In genomic region chr12:3045989-3046388, GRCh38 we compare ENCODE assay signal across 19 cellular contexts. TPM values are rescaled to one million over a fixed set of nuclear protein-coding genes. Genes with fewer than 3 reads are reported as not detected.
"Had no signal": no experiment of that assay in that cellular context is flagged by ENCODE, and none has a peak within 500 bp of the region (broad histone marks: within the 10 kb centered on the region; RNA-seq: fewer than 3 reads in every experiment).

No MANE protein-coding gene starts in this region.

- H3K4me3 ChIP-seq: gastroesophageal sphincter, lung, prostate gland, tibial nerve had no signal

- H3K27ac ChIP-seq: gastroesophageal sphincter, prostate gland, tibial nerve had no signal

- H3K4me1 ChIP-seq: gastroesophageal sphincter, prostate gland had no signal

- H3K36me3 ChIP-seq: prostate gland, tibial nerve had no signal

- H3K27me3 ChIP-seq: tibial nerve had no signal

- ATAC-seq: activated CD4-positive, CD25-positive, alpha-beta regulatory T cell treated with anti-CD3 and anti-CD28 coated beads, Interleukin-2, amount 50 U/mL, for 24 hours; activated CD8-positive, alpha-beta T cell treated with anti-CD3 and anti-CD28 coated beads, Interleukin-2, amount 10 ng/mL, durations not matched to agents 7 days and 5 days; activated T-cell treated with anti-CD3 and anti-CD28 coated beads, Interleukin-2, amount 50 U/mL, for 72 hours; gastroesophageal sphincter; left colon; stimulated activated naive CD8-positive, alpha-beta T cell treated with anti-CD3 and anti-CD28 coated beads, Interleukin-15, Interleukin-2, amounts not matched to agents 100 U/mL and 50 U/mL, for 24 hours had no signal

- DNase-seq: activated CD4-positive, alpha-beta T cell treated with anti-CD3 and anti-CD28 coated beads, Interleukin-2, amount 10 ng/mL, durations not matched to agents 7 days and 5 days; activated CD8-positive, alpha-beta memory T cell treated with anti-CD3 and anti-CD28 coated beads, Interleukin-2, amount 50 U/mL, for 4 hours; activated CD8-positive, alpha-beta T cell treated with anti-CD3 and anti-CD28 coated beads, Interleukin-2, amount 10 ng/mL, durations not matched to agents 7 days and 5 days; activated gamma-delta T cell treated with Interleukin-2 at 50 U/mL for 16 hours; activated T-cell treated with anti-CD3 and anti-CD28 coated beads, Interleukin-2, amount 50 U/mL, for 72 hours; effector CD4-positive, alpha-beta T cell; immature natural killer cell; left colon; nephron progenitor cell; occipital lobe; stimulated activated CD4-positive, alpha-beta T cell treated with anti-CD3 and anti-CD28 coated beads, Interleukin-2, amount 100 ng/mL, for 24 hours; stimulated activated naive CD8-positive, alpha-beta T cell treated with anti-CD3 and anti-CD28 coated beads, Interleukin-15, Interleukin-2, amounts not matched to agents 100 U/mL and 50 U/mL, for 24 hours; substantia nigra had no signal

- H3K9me3 ChIP-seq: gastroesophageal sphincter, prostate gland, tibial nerve had no signal

RNA-seq across cellular contexts. Expression of gene TSPAN9, which starts 31.2 kb away (rescaled TPM):
- total RNA-seq: activated CD8-positive, alpha-beta T cell treated with anti-CD3 and anti-CD28 coated beads, Interleukin-2, amount 10 ng/mL, durations not matched to agents 7 days and 5 days; T-helper 1 cell treated with Interleukin-12 subunit alpha and Interleukin-12 subunit beta and Interleukin-4 antibody, amounts not matched to agents 30 ng/mL and 1 ng/mL, for 36 hours had no signal
